Comparison of ENCODE assay signal across 18 cellular contexts in genomic region chr2:42935692-42936631, GRCh38.
DNase-seq lines count a peak whose midpoint lies in the region; ATAC-seq and TF ChIP-seq lines count a peak whose summit lies in the region.
"Had no signal": no experiment of that assay in that cellular context is flagged by ENCODE, and none has a peak within 500 bp of the region (broad histone marks: within the 10 kb centered on the region; RNA-seq: fewer than 3 reads in every experiment).

No MANE protein-coding gene starts in this region.

- no peaks in the 10 kb centered on the region for H3K36me3 Mint-ChIP-seq in CD8-positive, alpha-beta T cell
- H3K36me3 Mint-ChIP-seq in activated naive CD4-positive, alpha-beta T cell treated with anti-CD3 and anti-CD28 coated beads, Interleukin-2, amount 50 U/mL, for 72 hours: no peaks in the 10 kb centered on the region
- H3K36me3 Mint-ChIP-seq: activated naive CD8-positive, alpha-beta T cell; naive B cell had no signal

- no peak for TF ChIP-seq CTCF in CD8-positive, alpha-beta T cell (IDR thresholded peaks at IDR 0.05)

- DNase-seq in DMS79 treated with DMSO at 0.1 percent for 48 hours (lab: John Stamatoyannopoulos, UW) (peak; percentile 15), DMS79 (lab: John Stamatoyannopoulos, UW) (no peak), right cardiac atrium (peak in 1 of 3 donors; percentile 67), NCI-H774 (lab: John Stamatoyannopoulos, UW) (no peak), iPS-NIHi11 (ENCODE audit: low spot score) (no peak), mesenteric fat pad (ENCODE audit: low spot score) (no peak)
- DNase-seq in CD8-positive, alpha-beta T cell: no peak
- DNase-seq in activated naive CD4-positive, alpha-beta T cell treated with anti-CD3 and anti-CD28 coated beads, Interleukin-2, amount 50 U/mL, for 72 hours (ENCODE audit: low spot score in 2 of 2): peak in 1 of 2 donors; percentile 34
- DNase-seq: activated CD4-positive, CD25-positive, alpha-beta regulatory T cell treated with anti-CD3 and anti-CD28 coated beads, Interleukin-2, amount 50 U/mL, for 72 hours; HCEC 1CT; islet precursor cell; MV-4-11; naive B cell; NCI-H82; sigmoid colon had no signal

- WGBS in right cardiac atrium: 58% methylated on average over 13 of the region's 13 CpGs

- H3K27me3 ChIP-seq in CD8-positive, alpha-beta T cell (ENCODE audit: insufficient read depth, low read length): no peaks in the 10 kb centered on the region
- H3K27me3 ChIP-seq in right cardiac atrium (ENCODE audit: control insufficient read depth, insufficient read depth): no peaks in the 10 kb centered on the region
- H3K27me3 ChIP-seq: sigmoid colon, tibial artery had no signal

- intact Hi-C loops in CD8-positive, alpha-beta T cell (cut with DNase I, micrococcal nuclease): no loop called here
- intact Hi-C loops in right cardiac atrium (cut with DNase I): loop anchor here in 1 of 4 donors (10.0 kb wide), 1 partner anchor 101 kb away; no protein-coding TSS in a partner anchor

- CTCF ChIA-PET in CD8-positive, alpha-beta T cell (lab: Charles Lee): interaction anchor here (5.2 kb wide), 1 partner anchor 10 kb away, joined by 22 read pairs; no protein-coding TSS in a partner anchor

- H3K27ac ChIP-seq in CD8-positive, alpha-beta T cell (ENCODE audit: low read depth, low read length): no peak overlapping the region
- peak overlapping the region; percentile 35 for H3K27ac ChIP-seq in right cardiac atrium (ENCODE audit: low read length)
- H3K27ac ChIP-seq: 22Rv1, sigmoid colon, tibial artery had no signal

- no peak overlapping the region for H3K27ac Mint-ChIP-seq in CD8-positive, alpha-beta T cell
- H3K27ac Mint-ChIP-seq in activated naive CD4-positive, alpha-beta T cell treated with anti-CD3 and anti-CD28 coated beads, Interleukin-2, amount 50 U/mL, for 72 hours: peak overlapping the region in 1 of 2 donors; percentile 56
- H3K27ac Mint-ChIP-seq: activated naive CD8-positive, alpha-beta T cell; naive B cell had no signal

- ATAC-seq in CD8-positive, alpha-beta T cell: peak; percentile 62
- peak; percentile 86 to 96 for ATAC-seq in activated naive CD4-positive, alpha-beta T cell treated with anti-CD3 and anti-CD28 coated beads, Interleukin-2, amount 50 U/mL, for 72 hours
- no peak for ATAC-seq in right cardiac atrium

- no peaks in the 10 kb centered on the region for H3K27me3 Mint-ChIP-seq in CD8-positive, alpha-beta T cell (ENCODE audit: low read depth)
- H3K27me3 Mint-ChIP-seq: activated naive CD8-positive, alpha-beta T cell had no signal

- H3K4me1 ChIP-seq in CD8-positive, alpha-beta T cell (ENCODE audit: insufficient read depth, low read length): no peaks in the 10 kb centered on the region
- H3K4me1 ChIP-seq in right cardiac atrium (ENCODE audit: control insufficient read depth, insufficient read depth, low read length): peaks cover 9% of the 10 kb centered on the region

- no peaks in the 10 kb centered on the region for H3K9me3 Mint-ChIP-seq in CD8-positive, alpha-beta T cell
- no peaks in the 10 kb centered on the region for H3K9me3 Mint-ChIP-seq in activated naive CD4-positive, alpha-beta T cell treated with anti-CD3 and anti-CD28 coated beads, Interleukin-2, amount 50 U/mL, for 72 hours

- no peaks in the 10 kb centered on the region for H3K36me3 ChIP-seq in CD8-positive, alpha-beta T cell (ENCODE audit: insufficient read depth, low read length)
- H3K36me3 ChIP-seq: sigmoid colon, tibial artery had no signal

- no peak overlapping the region for H3K4me3 Mint-ChIP-seq in CD8-positive, alpha-beta T cell
- H3K4me3 Mint-ChIP-seq: activated naive CD8-positive, alpha-beta T cell had no signal

- no peaks in the 10 kb centered on the region for H3K9me3 ChIP-seq in CD8-positive, alpha-beta T cell (ENCODE audit: low read length)
- no peaks in the 10 kb centered on the region for H3K9me3 ChIP-seq in right cardiac atrium (ENCODE audit: control insufficient read depth, low read length)
- H3K9me3 ChIP-seq: sigmoid colon, tibial artery had no signal

- POLR2A ChIA-PET in CD8-positive, alpha-beta T cell (lab: Charles Lee): no interaction called here

- no peak overlapping the region for H3K4me3 ChIP-seq in CD8-positive, alpha-beta T cell (ENCODE audit: low read depth, low read length)
- H3K4me3 ChIP-seq in right cardiac atrium (ENCODE audit: low read length): no peak overlapping the region
- H3K4me3 ChIP-seq: sigmoid colon, tibial artery had no signal

- H3K4me1 Mint-ChIP-seq in CD8-positive, alpha-beta T cell (ENCODE audit: low read depth): no peaks in the 10 kb centered on the region
- H3K4me1 Mint-ChIP-seq: naive B cell had no signal

Comparison
In these comparisons a context has a peak if more than half of its experiments do, and no peak if none do; other contexts are left out.
1. ATAC-seq: peak in CD8-positive, alpha-beta T cell (single experiment) and activated naive CD4-positive, alpha-beta T cell treated with anti-CD3 and anti-CD28 coated beads, Interleukin-2, amount 50 U/mL, for 72 hours (2 of 2); none in right cardiac atrium (0 of 2).